In the genomic region with DNA sequence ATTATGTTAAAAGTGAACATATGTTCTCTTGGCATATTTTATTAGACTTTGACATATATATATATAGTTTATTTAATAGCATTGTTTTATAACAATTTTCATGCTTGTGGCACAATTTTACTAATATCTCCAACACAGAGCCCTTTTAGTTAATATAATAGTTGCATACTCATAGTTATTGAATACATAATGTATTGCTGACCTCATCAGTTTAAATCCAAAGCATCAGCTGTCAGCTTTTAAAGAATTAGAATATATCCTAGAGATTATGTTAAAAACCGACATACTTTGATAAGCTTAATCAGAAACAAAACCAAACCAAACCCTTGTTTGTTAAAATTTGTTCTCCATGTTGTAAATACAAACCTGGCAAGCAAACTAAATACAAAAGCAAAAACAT, we compare ENCODE assay signal across 1 cellular context.
TF ChIP-seq lines count a peak whose summit lies in the region.

No MANE protein-coding gene starts in this region.

TF ChIP-seq in HepG2, 621 proteins besides CTCF, POLR2A, EP300 and RAD21 (continued from another document):
- TF ChIP-seq, protein P1, sequence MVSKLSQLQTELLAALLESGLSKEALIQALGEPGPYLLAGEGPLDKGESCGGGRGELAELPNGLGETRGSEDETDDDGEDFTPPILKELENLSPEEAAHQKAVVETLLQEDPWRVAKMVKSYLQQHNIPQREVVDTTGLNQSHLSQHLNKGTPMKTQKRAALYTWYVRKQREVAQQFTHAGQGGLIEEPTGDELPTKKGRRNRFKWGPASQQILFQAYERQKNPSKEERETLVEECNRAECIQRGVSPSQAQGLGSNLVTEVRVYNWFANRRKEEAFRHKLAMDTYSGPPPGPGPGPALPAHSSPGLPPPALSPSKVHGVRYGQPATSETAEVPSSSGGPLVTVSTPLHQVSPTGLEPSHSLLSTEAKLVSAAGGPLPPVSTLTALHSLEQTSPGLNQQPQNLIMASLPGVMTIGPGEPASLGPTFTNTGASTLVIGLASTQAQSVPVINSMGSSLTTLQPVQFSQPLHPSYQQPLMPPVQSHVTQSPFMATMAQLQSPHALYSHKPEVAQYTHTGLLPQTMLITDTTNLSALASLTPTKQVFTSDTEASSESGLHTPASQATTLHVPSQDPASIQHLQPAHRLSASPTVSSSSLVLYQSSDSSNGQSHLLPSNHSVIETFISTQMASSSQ (IDR thresholded peaks at IDR 0.05; ENCODE audit: low read depth), result no peak
- TF ChIP-seq, protein P1 (CRISPR knock-in tag; IDR thresholded peaks at IDR 0.05; ENCODE audit: borderline replicate concordance), result no peak
- no peak for TF ChIP-seq HNRNPH1 (optimal IDR thresholded peaks at IDR 0.05; ENCODE audit: low read depth, low read length)
- no peak for TF ChIP-seq HCFC1 (IDR thresholded peaks at IDR 0.05; ENCODE audit: low read depth, low read length)
- TF ChIP-seq ZNF724P (CRISPR knock-in tag; IDR thresholded peaks at IDR 0.05; ENCODE audit: borderline replicate concordance), result no peak
